ENCODE assay signal across 1 cellular context in the genomic region with DNA sequence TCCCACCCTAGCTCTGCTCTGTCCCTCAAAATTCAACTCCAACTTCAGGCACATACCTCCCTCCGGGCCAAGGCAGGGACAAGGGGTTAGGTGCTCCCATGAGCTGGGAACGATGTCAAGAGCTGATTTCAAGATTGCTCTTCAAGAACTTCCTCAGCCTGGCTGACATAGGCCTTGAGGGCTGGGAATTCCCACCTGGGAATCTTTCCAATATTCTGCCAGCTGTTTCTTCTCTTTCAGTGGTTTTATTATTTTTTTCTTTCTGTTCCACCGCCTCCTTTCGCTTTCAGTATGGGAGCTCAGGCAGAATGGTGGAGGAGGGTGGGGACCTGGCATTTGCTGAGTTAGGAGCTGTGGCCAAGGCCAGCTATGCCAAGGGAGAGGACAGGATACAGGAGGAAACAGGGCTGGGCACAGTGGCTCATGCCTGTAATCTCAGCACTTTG.
TF ChIP-seq lines count a peak whose summit lies in the region.

No MANE protein-coding gene starts in this region.

TF ChIP-seq in HepG2, 621 proteins besides CTCF, POLR2A, EP300 and RAD21:
- TF ChIP-seq PRDM10 (CRISPR knock-in tag; IDR thresholded peaks at IDR 0.05; ENCODE audit: low read depth) (no peak), ZFP90 (CRISPR knock-in tag; IDR thresholded peaks at IDR 0.05; ENCODE audit: borderline replicate concordance) (no peak), PATZ1 (CRISPR knock-in tag; IDR thresholded peaks at IDR 0.05) (no peak), ZFP37 (CRISPR knock-in tag; IDR thresholded peaks at IDR 0.05; ENCODE audit: borderline replicate concordance) (no peak)
- TF ChIP-seq, protein P1, sequence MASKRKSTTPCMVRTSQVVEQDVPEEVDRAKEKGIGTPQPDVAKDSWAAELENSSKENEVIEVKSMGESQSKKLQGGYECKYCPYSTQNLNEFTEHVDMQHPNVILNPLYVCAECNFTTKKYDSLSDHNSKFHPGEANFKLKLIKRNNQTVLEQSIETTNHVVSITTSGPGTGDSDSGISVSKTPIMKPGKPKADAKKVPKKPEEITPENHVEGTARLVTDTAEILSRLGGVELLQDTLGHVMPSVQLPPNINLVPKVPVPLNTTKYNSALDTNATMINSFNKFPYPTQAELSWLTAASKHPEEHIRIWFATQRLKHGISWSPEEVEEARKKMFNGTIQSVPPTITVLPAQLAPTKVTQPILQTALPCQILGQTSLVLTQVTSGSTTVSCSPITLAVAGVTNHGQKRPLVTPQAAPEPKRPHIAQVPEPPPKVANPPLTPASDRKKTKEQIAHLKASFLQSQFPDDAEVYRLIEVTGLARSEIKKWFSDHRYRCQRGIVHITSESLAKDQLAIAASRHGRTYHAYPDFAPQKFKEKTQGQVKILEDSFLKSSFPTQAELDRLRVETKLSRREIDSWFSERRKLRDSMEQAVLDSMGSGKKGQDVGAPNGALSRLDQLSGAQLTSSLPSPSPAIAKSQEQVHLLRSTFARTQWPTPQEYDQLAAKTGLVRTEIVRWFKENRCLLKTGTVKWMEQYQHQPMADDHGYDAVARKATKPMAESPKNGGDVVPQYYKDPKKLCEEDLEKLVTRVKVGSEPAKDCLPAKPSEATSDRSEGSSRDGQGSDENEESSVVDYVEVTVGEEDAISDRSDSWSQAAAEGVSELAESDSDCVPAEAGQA (IDR thresholded peaks at IDR 0.05; ENCODE audit: low read depth), result no peak
- TF ChIP-seq, protein P1 (CRISPR knock-in tag; IDR thresholded peaks at IDR 0.05; ENCODE audit: borderline replicate concordance), result no peak
